ENCODE assay signal across 14 cellular contexts in the genomic region with DNA sequence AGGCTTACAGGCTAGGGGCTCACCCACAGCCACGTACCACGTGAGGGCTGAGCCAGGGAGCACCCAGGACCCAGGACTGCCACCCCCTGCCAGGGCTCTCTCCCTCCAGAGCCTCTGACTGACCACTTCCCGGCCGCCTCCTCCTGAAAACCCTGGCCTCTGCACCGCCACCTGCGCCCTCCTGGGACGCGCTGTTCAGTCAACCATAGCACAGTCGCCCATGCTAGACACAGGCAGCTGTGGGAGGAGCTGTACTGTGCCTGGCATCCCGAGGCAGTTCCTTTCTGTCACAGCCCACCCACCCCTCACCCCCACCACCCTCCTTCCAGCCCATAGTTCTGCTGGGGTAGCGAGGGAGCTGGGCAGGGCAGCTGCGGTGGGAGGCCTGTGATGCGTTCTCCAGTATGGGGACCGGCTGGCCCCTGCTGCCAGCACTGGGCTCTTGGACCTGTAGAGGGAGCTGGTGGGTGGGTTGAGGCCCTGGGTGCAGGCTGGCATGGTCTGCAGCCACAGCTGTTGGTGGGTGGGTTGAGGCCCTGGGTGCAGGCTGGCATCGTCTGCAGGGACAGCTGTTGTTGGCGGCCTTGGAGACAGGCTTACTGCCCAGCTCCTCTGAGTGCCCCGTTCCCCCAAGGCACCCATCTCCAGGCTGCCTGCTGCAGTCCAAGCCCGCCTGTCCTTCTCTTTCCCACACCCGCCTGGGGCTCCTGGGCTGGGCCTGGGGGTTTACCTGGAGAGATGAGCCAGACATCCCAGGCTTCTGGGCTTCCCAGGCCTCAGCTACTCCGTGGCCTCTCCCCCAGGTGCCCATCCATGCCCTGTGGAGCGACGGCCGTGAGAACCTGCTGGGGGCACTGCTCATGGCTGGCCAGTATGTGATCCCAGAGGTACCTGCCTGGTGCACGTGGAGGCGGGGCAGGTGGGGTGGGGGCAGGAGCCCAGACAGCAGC. TPM values are rescaled to one million over a fixed set of nuclear protein-coding genes. Genes with fewer than 3 reads are reported as not detected.
DNase-seq lines count a peak whose midpoint lies in the region; ATAC-seq and TF ChIP-seq lines count a peak whose summit lies in the region.
"Had no signal": no experiment of that assay in that cellular context is flagged by ENCODE, and none has a peak within 500 bp of the region (broad histone marks: within the 10 kb centered on the region; RNA-seq: fewer than 3 reads in every experiment).

No MANE protein-coding gene starts in this region.

- H3K4me3 ChIP-seq in endodermal cell (ENCODE audit: low read length) (no peak overlapping the region), psoas muscle (no peak overlapping the region)
- H3K4me3 ChIP-seq: colonic mucosa, right lobe of liver had no signal

- no peaks in the 10 kb centered on the region for H3K9me3 ChIP-seq in endodermal cell (ENCODE audit: control insufficient read depth, low read length)
- H3K9me3 ChIP-seq in psoas muscle = no peaks in the 10 kb centered on the region
- H3K9me3 ChIP-seq: colonic mucosa, right lobe of liver had no signal

- H3K9me3 Mint-ChIP-seq in endodermal cell = no peaks in the 10 kb centered on the region
- H3K9me3 Mint-ChIP-seq: activated naive CD8-positive, alpha-beta T cell treated with anti-CD3 and anti-CD28 coated beads, Interleukin-2, amount 10 ng/mL, durations not matched to agents 7 days and 5 days; IgD-negative memory B cell had no signal

- TF ChIP-seq CTCF in GM12874 (IDR thresholded peaks at IDR 0.05; ENCODE audit: insufficient read depth, low read depth, low read length) (peak; percentile 29; the same call in 1 of the 2 replicates), endodermal cell (conservative IDR thresholded peaks at IDR 0.05) (peak; percentile 67), psoas muscle (IDR thresholded peaks at IDR 0.05) (no peak)

- peaks cover 5% of the 10 kb centered on the region for H3K4me1 Mint-ChIP-seq in endodermal cell

- H3K27me3 ChIP-seq in endodermal cell (ENCODE audit: control insufficient read depth, insufficient read depth, low read length, poor library complexity, severe bottlenecking) = no peaks in the 10 kb centered on the region
- peaks cover 0 to 13% (median 3%) of the 10 kb centered on the region in 3 donors for H3K27me3 ChIP-seq in psoas muscle (ENCODE audit: insufficient read depth in 3 of 3, low read length in 2 of 3)
- H3K27me3 ChIP-seq: colonic mucosa, right lobe of liver had no signal

- no peak overlapping the region for H3K9ac ChIP-seq in endodermal cell (ENCODE audit: extremely low read depth, low read length, poor library complexity, severe bottlenecking)

- peaks cover 3% of the 10 kb centered on the region for H3K27me3 Mint-ChIP-seq in endodermal cell (ENCODE audit: insufficient read depth)
- H3K27me3 Mint-ChIP-seq: activated naive CD8-positive, alpha-beta T cell treated with anti-CD3 and anti-CD28 coated beads, Interleukin-2, amount 10 ng/mL, durations not matched to agents 7 days and 5 days had no signal

- intact Hi-C loops in psoas muscle (cut with DNase I) = no loop called here

- DNase-seq in NCI-H1694 treated with DMSO at 0.1 percent for 48 hours (lab: John Stamatoyannopoulos, UW) (peak; percentile 93), endodermal cell (peak; percentile 76), psoas muscle (peak; percentile 12 to 42), caudate nucleus (lab: John Stamatoyannopoulos, UW) (no peak), DMS79 (lab: John Stamatoyannopoulos, UW) (no peak), DMS114 treated with DMSO at 0.1 percent for 48 hours (lab: John Stamatoyannopoulos, UW; ENCODE audit: unreplicated experiment) (no peak)
- DNase-seq: activated naive CD8-positive, alpha-beta T cell treated with anti-CD3 and anti-CD28 coated beads, Interleukin-2, amount 10 ng/mL, durations not matched to agents 7 days and 5 days; colonic mucosa; NCI-H1930 had no signal

- no peak overlapping the region for H3K4me3 Mint-ChIP-seq in endodermal cell
- H3K4me3 Mint-ChIP-seq: activated naive CD8-positive, alpha-beta T cell treated with anti-CD3 and anti-CD28 coated beads, Interleukin-2, amount 10 ng/mL, durations not matched to agents 7 days and 5 days; IgD-negative memory B cell had no signal

- WGBS in endodermal cell (ENCODE audit: insufficient coverage in 1 of 2, insufficient read length in 1 of 2), 2 experiments = 79 to 88% methylated on average over 9 to 24 of the region's 25 CpGs
- 45 to 58% (median 53%) methylated on average over 23 to 25 of the region's 25 CpGs for WGBS in psoas muscle, 3 donors

- no peak overlapping the region for H3K27ac Mint-ChIP-seq in endodermal cell
- H3K27ac Mint-ChIP-seq: activated naive CD8-positive, alpha-beta T cell treated with anti-CD3 and anti-CD28 coated beads, Interleukin-2, amount 10 ng/mL, durations not matched to agents 7 days and 5 days; IgD-negative memory B cell had no signal

- H3K36me3 Mint-ChIP-seq in endodermal cell (ENCODE audit: low read depth) = no peaks in the 10 kb centered on the region
- H3K36me3 Mint-ChIP-seq: activated naive CD8-positive, alpha-beta T cell treated with anti-CD3 and anti-CD28 coated beads, Interleukin-2, amount 10 ng/mL, durations not matched to agents 7 days and 5 days; IgD-negative memory B cell had no signal

- H3K4me1 ChIP-seq in endodermal cell (ENCODE audit: control insufficient read depth, insufficient read depth, low read length) = no peaks in the 10 kb centered on the region
- H3K4me1 ChIP-seq in psoas muscle = no peaks in the 10 kb centered on the region
- H3K4me1 ChIP-seq: right lobe of liver had no signal

- H3K36me3 ChIP-seq in endodermal cell (ENCODE audit: control insufficient read depth, insufficient read depth, low read length) (no peaks in the 10 kb centered on the region), psoas muscle (ENCODE audit: insufficient read depth in 1 of 2, low read depth in 1 of 2) (no peaks in the 10 kb centered on the region)
- H3K36me3 ChIP-seq: colonic mucosa had no signal

- no peak for ATAC-seq in psoas muscle
- ATAC-seq: right lobe of liver had no signal

- H3K27ac ChIP-seq in endodermal cell (ENCODE audit: low read depth, low read length) (no peak overlapping the region), psoas muscle (no peak overlapping the region), caudate nucleus (ENCODE audit: low read depth, low read length) (no peak overlapping the region)
- H3K27ac ChIP-seq: colonic mucosa, right lobe of liver had no signal

RNA-seq across cellular contexts. Expression of a gene that starts 11.5 kb away (rescaled TPM):
- 1 to 10 TPM in 1 of 2 donors, under 1 TPM in 1; 0.71 to 1.4 TPM for total RNA-seq in endodermal cell
- 0.32 TPM for polyA plus RNA-seq in endodermal cell (2013, experiment 1 of 2)
- polyA plus RNA-seq in endodermal cell (2013, experiment 2 of 2) = 0.33 TPM
- total RNA-seq in psoas muscle = under 1 TPM in 3 of 4 donors, not detected in 1; 0.15 to 0.84 (median 0.51) TPM
- polyA plus RNA-seq in psoas muscle = under 1 TPM; 0.04 to 0.61 (median 0.06) TPM
- total RNA-seq: activated naive CD8-positive, alpha-beta T cell treated with anti-CD3 and anti-CD28 coated beads, Interleukin-2, amount 10 ng/mL, durations not matched to agents 7 days and 5 days; Daoy; fibroblast of lung had no signal
- polyA plus RNA-seq: fibroblast of lung, IgD-negative memory B cell had no signal

RNA-seq across cellular contexts. Expression of a gene that starts 41.4 kb away (rescaled TPM):
- 10 to 100 TPM; 36.7 to 54.8 TPM for total RNA-seq in endodermal cell
- 9.9 TPM for polyA plus RNA-seq in endodermal cell (2013, experiment 1 of 2)
- 8.4 TPM for polyA plus RNA-seq in endodermal cell (2013, experiment 2 of 2)
- 1 to 10 TPM; 1.8 to 3.2 (median 2.3) TPM for total RNA-seq in psoas muscle
- polyA plus RNA-seq in psoas muscle = 1 to 10 TPM in 2 of 3 donors, under 1 TPM in 1; 0.99 to 1.6 (median 1.4) TPM
- polyA plus RNA-seq: IgD-negative memory B cell had no signal

Comparison
In these comparisons a context has a peak if more than half of its experiments do, and no peak if none do; other contexts are left out.
1. DNase-seq: peak in NCI-H1694 treated with DMSO at 0.1 percent for 48 hours (single experiment), endodermal cell (single experiment) and psoas muscle (2 of 2); none in caudate nucleus (0 of 61), DMS79 (single experiment) and DMS114 treated with DMSO at 0.1 percent for 48 hours (single experiment).
2. RNA of a gene that starts 41.4 kb away (total RNA-seq): 36.7 to 54.8 TPM in endodermal cell; 1.8 to 3.2 TPM in psoas muscle; every median in the first group is over 4 times any median in the second.